18 cellular contexts compared by ENCODE assay signal in genomic region chr17:81544281-81544974, GRCh38. TPM values are rescaled to one million over a fixed set of nuclear protein-coding genes. Genes with fewer than 3 reads are reported as not detected.
DNase-seq lines count a peak whose midpoint lies in the region; ATAC-seq, FAIRE-seq and TF ChIP-seq lines count a peak whose summit lies in the region.
"Had no signal": no experiment of that assay in that cellular context is flagged by ENCODE, and none has a peak within 500 bp of the region (broad histone marks: within the 10 kb centered on the region; RNA-seq: fewer than 3 reads in every experiment).

No MANE protein-coding gene starts in this region.

- CTCF ChIA-PET in HEK293 (lab: Yijun Ruan, JAX), result interaction anchor here (2.7 kb wide), 1 partner anchor 56 kb away, joined by 13 read pairs; no protein-coding TSS in a partner anchor
- CTCF ChIA-PET in K562 (lab: Yijun Ruan, JAX; ENCODE audit: low intra/inter-chr PET ratio), result no interaction called here

- DNase-seq in Right ventricle myocardium inferior (ENCODE audit: missing footprints) (peak; percentile 68), left cardiac atrium (no peak), K562 (ENCODE audit: extremely low read depth in 1 of 4, low spot score in 3 of 4) (no peak), osteoblast (ENCODE audit: insufficient read length, low spot score, missing footprints) (peak; percentile 75), SHP77 (lab: John Stamatoyannopoulos, UW) (no peak), NCI-H510A (lab: John Stamatoyannopoulos, UW) (no peak), activated gamma-delta T cell (lab: John Stamatoyannopoulos, UW) (no peak)
- DNase-seq: 8988T; CD4-positive, alpha-beta memory T cell; DMS153; DMS79; GDM1; H9 had no signal

- H3K79me2 ChIP-seq in K562 (ENCODE audit: control insufficient read depth, insufficient read depth, low read length), result peaks cover 5% of the 10 kb centered on the region
- H3K79me2 ChIP-seq in osteoblast (ENCODE audit: insufficient read depth, low read length), result peaks cover 16% of the 10 kb centered on the region

- ATAC-seq in Right ventricle myocardium inferior (no peak), left cardiac atrium (no peak), K562 (no peak)

- no peak overlapping the region for H3K4me3 ChIP-seq in HEK293 (ENCODE audit: low read depth, low read length)
- no peak overlapping the region for H3K4me3 ChIP-seq in K562
- H3K4me3 ChIP-seq in osteoblast (ENCODE audit: insufficient read depth, low read length), result no peak overlapping the region
- H3K4me3 ChIP-seq: BLaER1 had no signal

- H4K20me1 ChIP-seq in K562 (replicated peaks; ENCODE audit: control insufficient read depth, insufficient read depth, low read length), result no peaks in the 10 kb centered on the region
- H4K20me1 ChIP-seq in osteoblast (ENCODE audit: insufficient read depth, low read length), result peaks cover 11% of the 10 kb centered on the region

- TF ChIP-seq CTCF in HEK293 (tag by site-specific recombination; IDR thresholded peaks at IDR 0.05) (no peak), K562 (IDR thresholded peaks at IDR 0.05 in 2 of 3, conservative IDR thresholded peaks at IDR 0.05 in 1 of 3; ENCODE audit: insufficient read depth in 2 of 3, low read depth in 1 of 3, low read length in 3 of 3) (no peak), osteoblast (IDR thresholded peaks at IDR 0.05; ENCODE audit: extremely low read depth, low read depth, low read length) (no peak)

- H2AFZ ChIP-seq in K562 (ENCODE audit: low read depth, low read length) (no peak overlapping the region), osteoblast (ENCODE audit: low read length) (no peak overlapping the region)

- H3K4me2 ChIP-seq in K562 (ENCODE audit: insufficient read depth, low read length) (no peak overlapping the region), osteoblast (ENCODE audit: insufficient read depth, low read length) (no peak overlapping the region)
- H3K4me2 ChIP-seq: BLaER1 had no signal

- H3K9me3 ChIP-seq in HEK293 (ENCODE audit: control insufficient read depth, insufficient read depth, low read depth, low read length) (no peaks in the 10 kb centered on the region), K562 (replicated peaks; ENCODE audit: control insufficient read depth, insufficient read depth, low read depth, low read length) (no peaks in the 10 kb centered on the region), osteoblast (ENCODE audit: low read depth, low read length) (no peaks in the 10 kb centered on the region)
- H3K9me3 ChIP-seq: BLaER1 had no signal

- TF ChIP-seq EP300 in K562 (IDR thresholded peaks at IDR 0.05; ENCODE audit: low read length), result no peak

- FAIRE-seq in K562 (lab: Jason Lieb, UNC), result no peak
- FAIRE-seq: GM12892, H1 had no signal

- no peaks in the 10 kb centered on the region for H3K4me1 ChIP-seq in HEK293 (ENCODE audit: control insufficient read depth, insufficient read depth, low read length)
- H3K4me1 ChIP-seq in K562 (replicated peaks in 1 of 2; ENCODE audit: control insufficient read depth in 2 of 2, insufficient read depth in 2 of 2, low read length in 2 of 2), result peaks cover 0 to 36% of the 10 kb centered on the region in 2 experiments; a peak in 1 of 5 replicates
- H3K4me1 ChIP-seq in osteoblast (ENCODE audit: insufficient read depth, low read length), result no peaks in the 10 kb centered on the region

- no peaks in the 10 kb centered on the region for H3K27me3 ChIP-seq in K562 (ENCODE audit: control insufficient read depth in 2 of 2, insufficient read depth in 2 of 2, low read length in 2 of 2)
- no peaks in the 10 kb centered on the region for H3K27me3 ChIP-seq in osteoblast (ENCODE audit: insufficient read depth, low read length)
- H3K27me3 ChIP-seq: BLaER1 had no signal

- no peak overlapping the region for H3K9ac ChIP-seq in K562 (ENCODE audit: insufficient read depth in 1 of 2, low read depth in 2 of 2, low read length in 2 of 2)
- H3K9ac ChIP-seq: BLaER1 had no signal

- 90% methylated on average over 16 of the region's 16 CpGs for WGBS in K562 (ENCODE audit: insufficient coverage, low coverage, missing lambda C conversion rate)

- H3K27ac ChIP-seq in HEK293 (ENCODE audit: extremely low read depth, low read depth, low read length) (0 out of 2 replicates have a peak overlapping the region, but pooled peaks have one; percentile 9), K562 (ENCODE audit: extremely low read depth, low read depth, low read length) (no peak overlapping the region), osteoblast (ENCODE audit: low read depth, low read length) (no peak overlapping the region)

- H3K36me3 ChIP-seq in HEK293 (ENCODE audit: control insufficient read depth in 2 of 2, insufficient read depth in 1 of 2, low read length in 2 of 2), result peaks cover 9 to 90% of the 10 kb centered on the region in 2 experiments; a peak in 2 of 3 replicates
- H3K36me3 ChIP-seq in K562 (ENCODE audit: control insufficient read depth, insufficient read depth, low read length), result peaks cover 83% of the 10 kb centered on the region; the same call in 2 of the 3 replicates
- H3K36me3 ChIP-seq in osteoblast (ENCODE audit: insufficient read depth, low read length), result peaks cover 70% of the 10 kb centered on the region

- intact Hi-C loops in Right ventricle myocardium inferior (cut with DNase I), result no loop called here
- intact Hi-C loops in left cardiac atrium (cut with DNase I), result no loop called here
- intact Hi-C loops in K562 (cut with micrococcal nuclease), result no loop called here

- TF ChIP-seq POLR2A in K562 (conservative IDR thresholded peaks at IDR 0.05), result no peak

- TF ChIP-seq RAD21 in K562 (CRISPR knock-in tag; conservative IDR thresholded peaks at IDR 0.05 in 1 of 2, IDR thresholded peaks at IDR 0.05 in 1 of 2), result no peak

- in situ Hi-C loops in K562 (cut with MboI), result no loop called here

- no TSS peak for BruUV-seq in K562 (replicated peaks; lab: Mats Ljungman, UMichigan)

- POLR2A ChIA-PET in HEK293 (lab: Yijun Ruan, JAX) (interaction anchor here (0.5 to 2.7 kb wide), 7 partner anchors 7 to 391 kb away, joined by 3 to 12 read pairs (median 6); partner anchors contain the start of genes ACTG1 and FAAP100), K562 (lab: Yijun Ruan, JAX) (interaction anchor here (1.9 to 2.5 kb wide), 2 partner anchors 8 to 11 kb away, joined by 6 to 12 read pairs; partner anchors contain the start of gene FAAP100)

- H3K9me1 ChIP-seq in K562 (ENCODE audit: control insufficient read depth, insufficient read depth, low read length), result no peaks in the 10 kb centered on the region

RNA-seq across cellular contexts. Expression of gene FAAP100, which starts 7.7 kb away (rescaled TPM):
- 14.8 TPM for total RNA-seq in Right ventricle myocardium inferior
- 10 to 100 TPM; 11.6 to 15.7 TPM for total RNA-seq in left cardiac atrium
- total RNA-seq in K562 (2011; cell fraction: chromatin; rRNA removed; ENCODE audit: low replicate concordance), result 44.9 and 197 TPM in 2 replicates
- 108 and 129 TPM in 2 replicates for total RNA-seq in K562 (2011; cell fraction: nucleolus; rRNA removed)
- 63.6 and 65.2 TPM in 2 replicates for total RNA-seq in K562 (2011; cell fraction: nucleoplasm; rRNA removed)
- total RNA-seq in K562 (2014; rRNA removed), result 33.2 and 39.0 TPM in 2 replicates
- total RNA-seq in K562 (2014; rRNA removed; fragmentation: Illumina TruSeq; extraction: Trizol), result 3.9 and 8.6 TPM in 2 replicates
- 18.9 and 20.9 TPM in 2 replicates for total RNA-seq in K562 (2015; rRNA removed; fragmentation: Illumina TruSeq; extraction: Trizol)
- 51.2 and 52.5 TPM in 2 replicates for total RNA-seq in K562 (2021)
- 12.6 and 15.2 TPM in 2 replicates for polyA plus RNA-seq in K562 (2011; rRNA removed)
- polyA plus RNA-seq in K562 (2011; cell fraction: cytosol; rRNA removed), result 18.3 and 47.5 TPM in 2 replicates
- 42.7 and 112 TPM in 2 replicates for polyA plus RNA-seq in K562 (2011; cell fraction: nucleus; rRNA removed)
- 22.5 and 27.7 TPM in 2 replicates for polyA plus RNA-seq in K562 (2012)
- polyA plus RNA-seq in K562 (2014; fragmentation: Illumina TruSeq; extraction: Trizol), result 7.6 and 25.3 TPM in 2 replicates
- polyA plus RNA-seq in K562 (2014; fragmentation: Nextera tagmentation; extraction: Ambion mirVana), result under 1 TPM; 0.31 to 0.69 TPM
- 38.6 and 42.4 TPM in 2 replicates for polyA plus RNA-seq in K562 (2014; rRNA removed)
- 4.7 and 7.0 TPM in 2 replicates for polyA minus RNA-seq in K562 (2011; rRNA and poly(A)+ RNA removed)
- polyA minus RNA-seq in K562 (2011; cell fraction: cytosol; rRNA and poly(A)+ RNA removed), result 19.5 and 23.0 TPM in 2 replicates
- polyA minus RNA-seq in K562 (2011; cell fraction: nucleus; rRNA and poly(A)+ RNA removed), result 58.6 and 62.1 TPM in 2 replicates
- total RNA-seq in osteoblast, result 43.0 and 44.5 TPM in 2 replicates

RNA-seq across cellular contexts. Expression of gene FSCN2, which starts 16.3 kb away (rescaled TPM):
- total RNA-seq in Right ventricle myocardium inferior (0.19 TPM), left cardiac atrium (under 1 TPM; 0.38 to 0.39 TPM), K562 (2014; rRNA removed) (not detected in 2 replicates), K562 (2014; rRNA removed; fragmentation: Illumina TruSeq; extraction: Trizol) (not detected in 2 replicates), K562 (2015; rRNA removed; fragmentation: Illumina TruSeq; extraction: Trizol) (not detected in 2 replicates), K562 (2021) (not detected in 2 replicates), osteoblast (2.9 and 5.1 TPM in 2 replicates)
- 0.23 TPM in 1 of 2 replicates, not detected in the other for total RNA-seq in K562 (2011; cell fraction: chromatin; rRNA removed; ENCODE audit: low replicate concordance)
- 0.26 and 0.33 TPM in 2 replicates for total RNA-seq in K562 (2011; cell fraction: nucleolus; rRNA removed)
- total RNA-seq in K562 (2011; cell fraction: nucleoplasm; rRNA removed), result 0.37 TPM in 1 of 2 replicates, not detected in the other
- polyA plus RNA-seq in K562 (2011; rRNA removed) (not detected in 2 replicates), K562 (2014; fragmentation: Illumina TruSeq; extraction: Trizol) (not detected in 2 replicates), K562 (2014; fragmentation: Nextera tagmentation; extraction: Ambion mirVana) (not detected), K562 (2014; rRNA removed) (0.08 TPM in 1 of 2 replicates, not detected in the other)
- polyA plus RNA-seq in K562 (2011; cell fraction: cytosol; rRNA removed), result not detected in 2 replicates
- 0.14 TPM in 1 of 2 replicates, not detected in the other for polyA plus RNA-seq in K562 (2011; cell fraction: nucleus; rRNA removed)
- 0.25 and 0.30 TPM in 2 replicates for polyA plus RNA-seq in K562 (2012)
- not detected in 2 replicates for polyA minus RNA-seq in K562 (2011; rRNA and poly(A)+ RNA removed)
- not detected in 2 replicates for polyA minus RNA-seq in K562 (2011; cell fraction: cytosol; rRNA and poly(A)+ RNA removed)
- polyA minus RNA-seq in K562 (2011; cell fraction: nucleus; rRNA and poly(A)+ RNA removed), result 0.13 TPM in 1 of 2 replicates, not detected in the other
- polyA plus RNA-seq: CD14-positive monocyte had no signal

RNA-seq across cellular contexts. Expression of gene ACTG1, which starts 31.8 kb away (rescaled TPM):
- total RNA-seq in Right ventricle myocardium inferior (468 TPM), left cardiac atrium (1,000 to 10,000 TPM in 1 of 2 donors, 100 to 1,000 TPM in 1; 663 to 1,095 TPM), K562 (2014; rRNA removed) (1,572 and 2,328 TPM in 2 replicates), K562 (2014; rRNA removed; fragmentation: Illumina TruSeq; extraction: Trizol) (512 and 566 TPM in 2 replicates), K562 (2015; rRNA removed; fragmentation: Illumina TruSeq; extraction: Trizol) (568 and 574 TPM in 2 replicates), K562 (2021) (1,775 and 1,801 TPM in 2 replicates), osteoblast (10,373 and 13,273 TPM in 2 replicates)
- 264 and 482 TPM in 2 replicates for total RNA-seq in K562 (2011; cell fraction: chromatin; rRNA removed; ENCODE audit: low replicate concordance)
- total RNA-seq in K562 (2011; cell fraction: nucleolus; rRNA removed), result 393 and 500 TPM in 2 replicates
- total RNA-seq in K562 (2011; cell fraction: nucleoplasm; rRNA removed), result 388 and 427 TPM in 2 replicates
- polyA plus RNA-seq in K562 (2011; rRNA removed) (224 and 602 TPM in 2 replicates), K562 (2014; fragmentation: Illumina TruSeq; extraction: Trizol) (990 and 2,987 TPM in 2 replicates), K562 (2014; fragmentation: Nextera tagmentation; extraction: Ambion mirVana) (100 to 1,000 TPM; 259 to 386 TPM), K562 (2014; rRNA removed) (831 and 1,109 TPM in 2 replicates)
- polyA plus RNA-seq in K562 (2011; cell fraction: cytosol; rRNA removed), result 901 and 1,415 TPM in 2 replicates
- polyA plus RNA-seq in K562 (2011; cell fraction: nucleus; rRNA removed), result 1,206 and 1,333 TPM in 2 replicates
- polyA plus RNA-seq in K562 (2012), result 1,311 and 3,206 TPM in 2 replicates
- 205 and 410 TPM in 2 replicates for polyA minus RNA-seq in K562 (2011; rRNA and poly(A)+ RNA removed)
- polyA minus RNA-seq in K562 (2011; cell fraction: cytosol; rRNA and poly(A)+ RNA removed), result 580 and 1,178 TPM in 2 replicates
- 230 and 388 TPM in 2 replicates for polyA minus RNA-seq in K562 (2011; cell fraction: nucleus; rRNA and poly(A)+ RNA removed)

Comparison
In these comparisons a context has a peak if more than half of its experiments do, and no peak if none do; other contexts are left out.
1. DNase-seq: peak in Right ventricle myocardium inferior (single experiment) and osteoblast (single experiment); none in left cardiac atrium (single experiment), K562 (0 of 4), SHP77 (0 of 2), NCI-H510A (single experiment) and activated gamma-delta T cell (single experiment).